1 cellular context compared by ENCODE assay signal in the genomic region with DNA sequence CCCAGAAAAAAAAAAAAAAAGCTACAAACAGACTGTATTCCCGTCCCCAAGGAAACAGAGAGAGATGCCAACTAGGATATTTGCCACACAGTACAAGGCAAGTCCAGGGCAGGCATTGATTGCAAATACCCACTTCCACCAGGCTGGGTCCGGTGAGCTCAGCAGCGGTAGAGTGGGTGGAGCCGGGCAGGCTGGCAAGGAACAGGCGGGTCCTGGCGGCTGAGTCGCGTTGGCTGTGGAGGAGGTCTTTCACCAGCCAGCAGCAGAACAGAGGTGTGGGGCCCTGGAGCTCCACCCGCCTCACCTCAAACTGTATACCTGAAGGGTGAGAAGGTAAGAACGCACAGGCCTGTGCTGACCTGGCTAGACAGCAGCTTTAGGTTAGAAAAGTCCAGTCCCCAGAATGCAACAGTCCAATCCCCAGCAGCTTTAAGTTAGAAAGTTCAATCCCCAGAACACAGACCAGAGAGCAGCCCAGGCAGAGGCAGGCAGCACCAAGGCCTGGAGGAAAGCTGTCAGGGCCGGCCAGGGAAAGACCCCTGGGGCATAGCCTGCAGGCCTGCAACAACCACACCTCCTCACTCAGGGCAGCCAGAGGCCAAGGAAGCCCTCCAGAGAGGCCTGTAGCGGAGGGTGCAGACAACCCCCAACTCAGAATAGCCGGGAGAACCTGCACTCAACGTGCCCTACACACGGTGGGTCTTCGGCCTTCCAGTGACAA.
A peak's percentile ranks its signal among the peaks of the same experiment; 100 is the strongest.
TF ChIP-seq lines count a peak whose summit lies in the region.

No MANE protein-coding gene starts in this region.

TF ChIP-seq in liver, 16 proteins besides CTCF, POLR2A, EP300 and RAD21 (continued from another document):
- TF ChIP-seq, protein P1, sequence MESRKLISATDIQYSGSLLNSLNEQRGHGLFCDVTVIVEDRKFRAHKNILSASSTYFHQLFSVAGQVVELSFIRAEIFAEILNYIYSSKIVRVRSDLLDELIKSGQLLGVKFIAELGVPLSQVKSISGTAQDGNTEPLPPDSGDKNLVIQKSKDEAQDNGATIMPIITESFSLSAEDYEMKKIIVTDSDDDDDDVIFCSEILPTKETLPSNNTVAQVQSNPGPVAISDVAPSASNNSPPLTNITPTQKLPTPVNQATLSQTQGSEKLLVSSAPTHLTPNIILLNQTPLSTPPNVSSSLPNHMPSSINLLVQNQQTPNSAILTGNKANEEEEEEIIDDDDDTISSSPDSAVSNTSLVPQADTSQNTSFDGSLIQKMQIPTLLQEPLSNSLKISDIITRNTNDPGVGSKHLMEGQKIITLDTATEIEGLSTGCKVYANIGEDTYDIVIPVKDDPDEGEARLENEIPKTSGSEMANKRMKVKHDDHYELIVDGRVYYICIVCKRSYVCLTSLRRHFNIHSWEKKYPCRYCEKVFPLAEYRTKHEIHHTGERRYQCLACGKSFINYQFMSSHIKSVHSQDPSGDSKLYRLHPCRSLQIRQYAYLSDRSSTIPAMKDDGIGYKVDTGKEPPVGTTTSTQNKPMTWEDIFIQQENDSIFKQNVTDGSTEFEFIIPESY (IDR thresholded peaks at IDR 0.05): no peak
- TF ChIP-seq EGR1 (IDR thresholded peaks at IDR 0.05; ENCODE audit: low read depth in 2 of 2) (no peak), RXRA (IDR thresholded peaks at IDR 0.05) (peak; percentile 50 to 70), SP1 (IDR thresholded peaks at IDR 0.05) (peak; percentile 70), NR2F2 (IDR thresholded peaks at IDR 0.05) (no peak), FOXA1 (IDR thresholded peaks at IDR 0.05) (no peak)
- TF ChIP-seq, protein P2, sequence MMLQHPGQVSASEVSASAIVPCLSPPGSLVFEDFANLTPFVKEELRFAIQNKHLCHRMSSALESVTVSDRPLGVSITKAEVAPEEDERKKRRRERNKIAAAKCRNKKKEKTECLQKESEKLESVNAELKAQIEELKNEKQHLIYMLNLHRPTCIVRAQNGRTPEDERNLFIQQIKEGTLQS (IDR thresholded peaks at IDR 0.05): no peak
